Comparison of ENCODE assay signal across 10 cellular contexts in the genomic region with DNA sequence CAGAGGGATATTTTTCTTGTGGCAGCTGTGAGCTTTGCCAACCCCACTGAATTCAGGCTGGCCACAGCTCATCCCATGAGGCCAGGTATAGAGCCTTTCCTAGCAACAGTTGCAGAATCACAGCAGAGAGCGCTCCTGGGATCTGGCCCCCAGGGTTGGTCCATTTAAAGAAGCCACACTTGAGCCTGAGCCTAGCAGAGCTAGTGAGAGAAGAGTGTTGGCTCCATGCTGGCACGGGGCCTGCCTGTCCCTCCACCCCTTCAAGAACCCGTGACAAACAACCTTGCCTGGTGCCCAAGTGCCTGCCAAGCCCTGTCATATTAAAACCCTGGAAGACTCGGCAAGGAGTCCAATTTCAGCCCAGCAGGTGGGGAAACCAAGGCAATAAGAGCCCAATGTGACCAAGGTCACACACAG.
DNase-seq lines count a peak whose midpoint lies in the region; ATAC-seq and TF ChIP-seq lines count a peak whose summit lies in the region.
"Had no signal": no experiment of that assay in that cellular context is flagged by ENCODE, and none has a peak within 500 bp of the region (broad histone marks: within the 10 kb centered on the region; RNA-seq: fewer than 3 reads in every experiment).

No MANE protein-coding gene starts in this region.

- peak overlapping the region; percentile 99 for H3K27ac Mint-ChIP-seq in mesothelial cell of epicardium

- no peaks in the 10 kb centered on the region for H3K9me2 ChIP-seq in OCI-LY7 (ENCODE audit: insufficient read depth, low read length)

- intact Hi-C loops in ascending aorta (cut with DNase I) (loop anchor here (1.0 to 2.0 kb wide), 6 partner anchors 39 to 181 kb away; partner anchors contain the start of gene CIPC), uterus (cut with DNase I; ENCODE audit: low total_unique reads) (no loop called here), OCI-LY7 (cut with micrococcal nuclease; ENCODE audit: unreplicated experiment) (loop anchor here (1.0 kb wide), 1 partner anchor 41 kb away; no protein-coding TSS in a partner anchor)

- peaks cover 80% of the 10 kb centered on the region for H3K4me1 Mint-ChIP-seq in mesothelial cell of epicardium

- ATAC-seq in HG03095 (IDR thresholded peaks at IDR 0.05; ENCODE audit: unreplicated experiment) = no peak

- BruUV-seq in OCI-LY7 (replicated peaks; lab: Mats Ljungman, UMichigan) = no TSS peak

- DNase-seq in SHP77 (lab: John Stamatoyannopoulos, UW) (peak; percentile 40 to 49), SHP77 treated with DMSO at 0.1 percent for 48 hours (lab: John Stamatoyannopoulos, UW) (no peak), ascending aorta (ENCODE audit: low spot score in 2 of 2) (peak in 1 of 2 donors; percentile 76), mesothelial cell of epicardium (ENCODE audit: low spot score in 2 of 2, unreplicated experiment in 2 of 2) (no peak), uterus (peak; percentile 45 to 52), OCI-LY7 (ENCODE audit: low spot score) (no peak), medulla oblongata (ENCODE audit: extremely low spot score) (no peak)
- DNase-seq: CD4-positive, CD25-positive, alpha-beta regulatory T cell; T-helper 2 cell had no signal

- POLR2A ChIA-PET in OCI-LY7 (lab: Charles Lee) = interaction anchor here (0.6 kb wide), 1 partner anchor 46 kb away, joined by 3 read pairs; no protein-coding TSS in a partner anchor

- H3K4me1 ChIP-seq in ascending aorta = peaks cover 27 to 49% of the 10 kb centered on the region in 2 donors
- H3K4me1 ChIP-seq in uterus = peaks cover 21 to 32% of the 10 kb centered on the region in 2 donors
- peaks cover 3% of the 10 kb centered on the region for H3K4me1 ChIP-seq in OCI-LY7 (ENCODE audit: insufficient read depth, low read length, poor library complexity, severe bottlenecking)

- peak overlapping the region; percentile 84 to 85 for H3K27ac ChIP-seq in ascending aorta
- peak overlapping the region; percentile 83 to 88 for H3K27ac ChIP-seq in uterus
- H3K27ac ChIP-seq in OCI-LY7 (ENCODE audit: low read depth, low read length, poor library complexity, severe bottlenecking) = no peak overlapping the region

- H3K4me3 ChIP-seq in ascending aorta = no peak overlapping the region
- H3K4me3 ChIP-seq in uterus = no peak overlapping the region
- H3K4me3 ChIP-seq in OCI-LY7 (ENCODE audit: low read depth, low read length, poor library complexity, severe bottlenecking) = no peak overlapping the region

- no peaks in the 10 kb centered on the region for H3K27me3 Mint-ChIP-seq in mesothelial cell of epicardium (ENCODE audit: low read depth)
- H3K27me3 Mint-ChIP-seq: CD4-positive, CD25-positive, alpha-beta regulatory T cell had no signal

- H3K36me3 Mint-ChIP-seq in mesothelial cell of epicardium = no peaks in the 10 kb centered on the region
- H3K36me3 Mint-ChIP-seq: CD4-positive, CD25-positive, alpha-beta regulatory T cell had no signal

- no peak overlapping the region for H2AFZ ChIP-seq in OCI-LY7 (ENCODE audit: low read length)

- CTCF ChIA-PET in OCI-LY7 (lab: Charles Lee; ENCODE audit: unreplicated experiment) = no interaction called here

- H3K4me2 ChIP-seq in OCI-LY7 (ENCODE audit: low read length) = no peak overlapping the region

- no peaks in the 10 kb centered on the region for H3K9me3 Mint-ChIP-seq in mesothelial cell of epicardium
- H3K9me3 Mint-ChIP-seq: CD4-positive, CD25-positive, alpha-beta regulatory T cell had no signal

- H4K20me1 ChIP-seq in OCI-LY7 (ENCODE audit: insufficient read depth, low read length) = no peaks in the 10 kb centered on the region

- H3K4me3 Mint-ChIP-seq in mesothelial cell of epicardium = no peak overlapping the region
- H3K4me3 Mint-ChIP-seq: CD4-positive, CD25-positive, alpha-beta regulatory T cell had no signal

- H3K36me3 ChIP-seq in ascending aorta (no peaks in the 10 kb centered on the region), uterus (no peaks in the 10 kb centered on the region), OCI-LY7 (ENCODE audit: insufficient read depth, low read length) (no peaks in the 10 kb centered on the region)

- no peaks in the 10 kb centered on the region for H3K27me3 ChIP-seq in ascending aorta
- no peaks in the 10 kb centered on the region for H3K27me3 ChIP-seq in uterus

- no peak for TF ChIP-seq POLR2A in uterus (IDR thresholded peaks at IDR 0.05)

- no peaks in the 10 kb centered on the region for H3K9me3 ChIP-seq in ascending aorta
- no peaks in the 10 kb centered on the region for H3K9me3 ChIP-seq in uterus
- no peaks in the 10 kb centered on the region for H3K9me3 ChIP-seq in OCI-LY7 (ENCODE audit: low read length)

- TF ChIP-seq CTCF in ascending aorta (IDR thresholded peaks at IDR 0.05) (no peak), mesothelial cell of epicardium (IDR thresholded peaks at IDR 0.05; ENCODE audit: unreplicated experiment) (no peak), uterus (IDR thresholded peaks at IDR 0.05) (no peak), OCI-LY7 (conservative IDR thresholded peaks at IDR 0.05; ENCODE audit: low read length) (no peak)

- no peaks in the 10 kb centered on the region for H3K79me2 ChIP-seq in OCI-LY7 (ENCODE audit: insufficient read depth, low read depth, low read length)

Comparison
In these comparisons a context has a peak if more than half of its experiments do, and no peak if none do; other contexts are left out.
1. DNase-seq: peak in SHP77 (2 of 2) and uterus (2 of 2); none in SHP77 treated with DMSO at 0.1 percent for 48 hours (single experiment), mesothelial cell of epicardium (0 of 2), OCI-LY7 (single experiment) and medulla oblongata (single experiment).